In genomic region chr17:6894206-6894528, GRCh38 we compare ENCODE assay signal across 10 cellular contexts.
DNase-seq lines count a peak whose midpoint lies in the region; ATAC-seq, FAIRE-seq and TF ChIP-seq lines count a peak whose summit lies in the region.
"Had no signal": no experiment of that assay in that cellular context is flagged by ENCODE, and none has a peak within 500 bp of the region (broad histone marks: within the 10 kb centered on the region; RNA-seq: fewer than 3 reads in every experiment).

No MANE protein-coding gene starts in this region.

- no peak overlapping the region for H3K27ac Mint-ChIP-seq in activated naive CD8-positive, alpha-beta T cell treated with anti-CD3 and anti-CD28 coated beads for 36 hours

- peaks cover 3% of the 10 kb centered on the region for H3K4me1 Mint-ChIP-seq in activated naive CD8-positive, alpha-beta T cell treated with anti-CD3 and anti-CD28 coated beads for 36 hours

- no peak overlapping the region for H3K27ac ChIP-seq in 22Rv1
- H3K27ac ChIP-seq: colonic mucosa had no signal

- CTCF ChIA-PET in HEK293T (lab: Yijun Ruan, JAX): interaction anchor here (0.8 to 1.0 kb wide), 2 partner anchors 17 to 29 kb away, joined by 3 read pairs; no protein-coding TSS in a partner anchor

- POLR2A ChIA-PET in HEK293T (lab: Yijun Ruan, JAX): no interaction called here

- peak; percentile 41 for TF ChIP-seq CTCF in 22Rv1 (IDR thresholded peaks at IDR 0.05)

- TF ChIP-seq POLR2A in GM12891 (IDR thresholded peaks at IDR 0.05; ENCODE audit: low read depth, low read length): no peak

- FAIRE-seq in GM12891 (lab: Jason Lieb, UNC): no peak
- FAIRE-seq: G401.6 had no signal

- no peaks in the 10 kb centered on the region for H3K9me3 Mint-ChIP-seq in activated naive CD8-positive, alpha-beta T cell treated with anti-CD3 and anti-CD28 coated beads for 36 hours

- ATAC-seq in GM18502 (IDR thresholded peaks at IDR 0.05; ENCODE audit: poor library complexity, unreplicated experiment): no peak

- peaks cover 37% of the 10 kb centered on the region for H3K27me3 Mint-ChIP-seq in activated naive CD8-positive, alpha-beta T cell treated with anti-CD3 and anti-CD28 coated beads for 36 hours

- peaks cover 2% of the 10 kb centered on the region for H3K36me3 Mint-ChIP-seq in activated naive CD8-positive, alpha-beta T cell treated with anti-CD3 and anti-CD28 coated beads for 36 hours

- no peak overlapping the region for H3K4me3 Mint-ChIP-seq in activated naive CD8-positive, alpha-beta T cell treated with anti-CD3 and anti-CD28 coated beads for 36 hours

- DNase-seq in GM12891 (ENCODE audit: insufficient read length, low spot score) (peak; percentile 32), inferior parietal cortex (ENCODE audit: extremely low spot score) (peak; percentile 14), HEK293T (ENCODE audit: extremely low spot score) (no peak), T1000 (lab: John Stamatoyannopoulos, UW) (no peak), NCI-H1930 (lab: John Stamatoyannopoulos, UW) (no peak)
- DNase-seq in activated naive CD8-positive, alpha-beta T cell treated with anti-CD3 and anti-CD28 coated beads for 36 hours: peak; percentile 50
- DNase-seq: colonic mucosa had no signal

TF ChIP-seq in GM12891, 5 proteins besides CTCF, POLR2A, EP300 and RAD21:
- TF ChIP-seq PAX5 (IDR thresholded peaks at IDR 0.05; ENCODE audit: insufficient read depth, low read length, severe bottlenecking): no peak
- TF ChIP-seq POU2F2 (IDR thresholded peaks at IDR 0.05; ENCODE audit: low read depth, low read length): no peak
- TF ChIP-seq SPI1 (IDR thresholded peaks at IDR 0.05; ENCODE audit: low read depth, low read length): no peak
- no peak for TF ChIP-seq TAF1 (IDR thresholded peaks at IDR 0.05; ENCODE audit: low read depth, low read length)
- TF ChIP-seq POLR2AphosphoS5 (IDR thresholded peaks at IDR 0.05; ENCODE audit: low read depth, low read length): no peak

TF ChIP-seq in HEK293T, 16 proteins besides CTCF, POLR2A, EP300 and RAD21:
- TF ChIP-seq CTBP1 (IDR thresholded peaks at IDR 0.05; ENCODE audit: borderline replicate concordance) (no peak), LEF1 (IDR thresholded peaks at IDR 0.05; ENCODE audit: borderline replicate concordance) (no peak), BHLHE40 (IDR thresholded peaks at IDR 0.05; ENCODE audit: borderline replicate concordance) (no peak), FOXA1 (IDR thresholded peaks at IDR 0.05) (no peak), ELF4 (IDR thresholded peaks at IDR 0.05) (no peak), L3MBTL2 (conservative IDR thresholded peaks at IDR 0.05) (no peak), TARDBP (IDR thresholded peaks at IDR 0.05) (no peak), FOXK2 (IDR thresholded peaks at IDR 0.05) (no peak), SUZ12 (IDR thresholded peaks at IDR 0.05) (no peak), ARNT (IDR thresholded peaks at IDR 0.05) (no peak)
- TF ChIP-seq, protein P1, sequence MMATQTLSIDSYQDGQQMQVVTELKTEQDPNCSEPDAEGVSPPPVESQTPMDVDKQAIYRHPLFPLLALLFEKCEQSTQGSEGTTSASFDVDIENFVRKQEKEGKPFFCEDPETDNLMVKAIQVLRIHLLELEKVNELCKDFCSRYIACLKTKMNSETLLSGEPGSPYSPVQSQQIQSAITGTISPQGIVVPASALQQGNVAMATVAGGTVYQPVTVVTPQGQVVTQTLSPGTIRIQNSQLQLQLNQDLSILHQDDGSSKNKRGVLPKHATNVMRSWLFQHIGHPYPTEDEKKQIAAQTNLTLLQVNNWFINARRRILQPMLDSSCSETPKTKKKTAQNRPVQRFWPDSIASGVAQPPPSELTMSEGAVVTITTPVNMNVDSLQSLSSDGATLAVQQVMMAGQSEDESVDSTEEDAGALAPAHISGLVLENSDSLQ (IDR thresholded peaks at IDR 0.05): no peak

Comparison
In these comparisons a context has a peak if more than half of its experiments do, and no peak if none do; other contexts are left out.
1. DNase-seq: peak in GM12891 (single experiment), activated naive CD8-positive, alpha-beta T cell treated with anti-CD3 and anti-CD28 coated beads for 36 hours (single experiment) and inferior parietal cortex (single experiment); none in HEK293T (single experiment), T1000 (single experiment) and NCI-H1930 (0 of 2).